Comparison of ENCODE assay signal across 1 cellular context in genomic region chr15:78946493-78946892, GRCh38.
TF ChIP-seq lines count a peak whose summit lies in the region.

No MANE protein-coding gene starts in this region.

TF ChIP-seq in H1, 55 proteins besides CTCF, POLR2A, EP300 and RAD21:
- TF ChIP-seq ZNF274 (IDR thresholded peaks at IDR 0.05; ENCODE audit: borderline replicate concordance, extremely low read depth, low read length) (no peak), FOSL1 (IDR thresholded peaks at IDR 0.05; ENCODE audit: insufficient read depth, low read depth, low read length) (no peak), SP1 (IDR thresholded peaks at IDR 0.05; ENCODE audit: low read depth, low read length) (no peak), HDAC6 (IDR thresholded peaks at IDR 0.05; ENCODE audit: low read depth, low read length) (no peak), SIN3A (conservative IDR thresholded peaks at IDR 0.05 in 1 of 2, IDR thresholded peaks at IDR 0.05 in 1 of 2; ENCODE audit: low read depth in 1 of 2, low read length in 2 of 2) (no peak), CTBP2 (IDR thresholded peaks at IDR 0.05; ENCODE audit: borderline replicate concordance, insufficient read depth, insufficient read length, low read length) (no peak)
TF ChIP-seq in H1: peak in this region for 0.
